8 cellular contexts compared by ENCODE assay signal in the genomic region with DNA sequence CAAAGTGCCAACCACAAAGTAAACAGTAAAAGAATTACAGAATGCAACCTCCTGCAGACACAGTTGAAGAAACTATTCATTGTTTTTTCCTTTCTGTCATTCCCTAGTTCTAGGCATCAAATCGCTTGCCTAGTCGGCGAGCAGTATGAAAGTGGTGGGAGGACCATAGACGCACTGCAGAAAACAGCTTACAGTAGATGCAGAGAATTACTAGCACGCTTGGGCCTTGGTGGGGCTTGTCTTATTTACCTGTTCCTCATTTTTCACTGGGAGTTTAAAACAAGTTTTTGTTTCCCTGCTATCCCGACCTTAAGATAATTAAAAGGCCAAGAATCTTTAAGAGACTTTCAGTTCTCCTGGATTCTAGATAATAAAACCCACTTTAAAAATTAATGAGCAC. TPM values are rescaled to one million over a fixed set of nuclear protein-coding genes. Genes with fewer than 3 reads are reported as not detected.
DNase-seq lines count a peak whose midpoint lies in the region; ATAC-seq and TF ChIP-seq lines count a peak whose summit lies in the region.

No MANE protein-coding gene starts in this region.

- TF ChIP-seq CTCF in left ventricle myocardium inferior (IDR thresholded peaks at IDR 0.05; ENCODE audit: borderline replicate concordance) (no peak), lower lobe of right lung (IDR thresholded peaks at IDR 0.05) (no peak)

- no peak for ATAC-seq in Right ventricle myocardium inferior
- no peak for ATAC-seq in activated CD8-positive, alpha-beta T cell treated with anti-CD3 and anti-CD28 coated beads, Interleukin-2, amount 10 ng/mL, durations not matched to agents 7 days and 5 days
- no peak for ATAC-seq in lower lobe of right lung
- no peak for ATAC-seq in HG02981 (IDR thresholded peaks at IDR 0.05; ENCODE audit: unreplicated experiment)
- no peak for ATAC-seq in HG02678 (IDR thresholded peaks at IDR 0.05; ENCODE audit: unreplicated experiment)

- intact Hi-C loops in left ventricle myocardium inferior (cut with micrococcal nuclease) (no loop called here), Right ventricle myocardium inferior (cut with DNase I) (no loop called here), lower lobe of right lung (cut with DNase I) (no loop called here)

- CTCF ChIA-PET in activated CD8-positive, alpha-beta T cell treated with anti-CD3 and anti-CD28 coated beads, Interleukin-2, amount 10 ng/mL, durations not matched to agents 7 days and 5 days (lab: Charles Lee): interaction anchor here (0.8 to 1.8 kb wide), 5 partner anchors 12 to 194 kb away, joined by 3 to 5 read pairs (median 4); no protein-coding TSS in a partner anchor

- H3K9me3 ChIP-seq in left ventricle myocardium inferior (replicated peaks): no peaks in the 10 kb centered on the region
- H3K9me3 ChIP-seq in lower lobe of right lung: no peaks in the 10 kb centered on the region

- peak overlapping the region; percentile 98 for H3K27ac Mint-ChIP-seq in activated CD8-positive, alpha-beta T cell treated with anti-CD3 and anti-CD28 coated beads, Interleukin-2, amount 10 ng/mL, durations not matched to agents 7 days and 5 days

- no peaks in the 10 kb centered on the region for H3K36me3 ChIP-seq in left ventricle myocardium inferior
- no peaks in the 10 kb centered on the region for H3K36me3 ChIP-seq in lower lobe of right lung

- H3K4me1 ChIP-seq in left ventricle myocardium inferior: peaks cover 48% of the 10 kb centered on the region
- peaks cover 38% of the 10 kb centered on the region for H3K4me1 ChIP-seq in lower lobe of right lung

- H3K27me3 Mint-ChIP-seq in activated CD8-positive, alpha-beta T cell treated with anti-CD3 and anti-CD28 coated beads, Interleukin-2, amount 10 ng/mL, durations not matched to agents 7 days and 5 days (ENCODE audit: low read depth): peaks cover 3% of the 10 kb centered on the region

- peaks cover 48% of the 10 kb centered on the region for H3K4me1 Mint-ChIP-seq in activated CD8-positive, alpha-beta T cell treated with anti-CD3 and anti-CD28 coated beads, Interleukin-2, amount 10 ng/mL, durations not matched to agents 7 days and 5 days (ENCODE audit: low read depth)

- no peak for DNase-seq in left ventricle myocardium inferior
- DNase-seq in Right ventricle myocardium inferior (ENCODE audit: missing footprints): no peak
- no peak for DNase-seq in activated CD8-positive, alpha-beta T cell treated with anti-CD3 and anti-CD28 coated beads, Interleukin-2, amount 10 ng/mL, durations not matched to agents 7 days and 5 days
- no peak for DNase-seq in lower lobe of right lung
- no peak for DNase-seq in NCI-H128 (lab: John Stamatoyannopoulos, UW; ENCODE audit: unreplicated experiment)
- DNase-seq in SW480 (ENCODE audit: low spot score): no peak

- H3K27ac ChIP-seq in left ventricle myocardium inferior (replicated peaks) (peak overlapping the region; percentile 90), lower lobe of right lung (no peak overlapping the region)

- peak overlapping the region; percentile 97 for H3K4me3 Mint-ChIP-seq in activated CD8-positive, alpha-beta T cell treated with anti-CD3 and anti-CD28 coated beads, Interleukin-2, amount 10 ng/mL, durations not matched to agents 7 days and 5 days

- POLR2A ChIA-PET in activated CD8-positive, alpha-beta T cell treated with anti-CD3 and anti-CD28 coated beads, Interleukin-2, amount 10 ng/mL, durations not matched to agents 7 days and 5 days (lab: Charles Lee): interaction anchor here (1.1 to 2.0 kb wide), 6 partner anchors 12 to 41 kb away, joined by 3 to 8 read pairs (median 4); no protein-coding TSS in a partner anchor

- H3K27me3 ChIP-seq in left ventricle myocardium inferior (ENCODE audit: low read depth) (no peaks in the 10 kb centered on the region), lower lobe of right lung (ENCODE audit: low read depth) (no peaks in the 10 kb centered on the region)

- peaks cover 14% of the 10 kb centered on the region for H3K36me3 Mint-ChIP-seq in activated CD8-positive, alpha-beta T cell treated with anti-CD3 and anti-CD28 coated beads, Interleukin-2, amount 10 ng/mL, durations not matched to agents 7 days and 5 days (ENCODE audit: low read depth)

- no peaks in the 10 kb centered on the region for H3K9me3 Mint-ChIP-seq in activated CD8-positive, alpha-beta T cell treated with anti-CD3 and anti-CD28 coated beads, Interleukin-2, amount 10 ng/mL, durations not matched to agents 7 days and 5 days (ENCODE audit: insufficient read depth)

- H3K4me3 ChIP-seq in left ventricle myocardium inferior (peak overlapping the region; percentile 86), lower lobe of right lung (peak overlapping the region; percentile 72)

RNA-seq across cellular contexts. Expression of a gene that starts 0.7 kb away (rescaled TPM):
- 36.5 TPM for total RNA-seq in left ventricle myocardium inferior
- 38.9 TPM for total RNA-seq in Right ventricle myocardium inferior
- total RNA-seq in activated CD8-positive, alpha-beta T cell treated with anti-CD3 and anti-CD28 coated beads, Interleukin-2, amount 10 ng/mL, durations not matched to agents 7 days and 5 days: 10 to 100 TPM; 27.3 to 30.9 TPM
- total RNA-seq in lower lobe of right lung: 21.9 TPM
